In genomic region chr17:32483451-32484019, GRCh38 we compare ENCODE assay signal across 8 cellular contexts. TPM values are rescaled to one million over a fixed set of nuclear protein-coding genes. Genes with fewer than 3 reads are reported as not detected.
A peak's percentile ranks its signal among the peaks of the same experiment; 100 is the strongest.
DNase-seq lines count a peak whose midpoint lies in the region; ATAC-seq and TF ChIP-seq lines count a peak whose summit lies in the region.

No MANE protein-coding gene starts in this region.

- DNase-seq in CD4-positive, alpha-beta T cell, result peak in 4 of 10 experiments; percentile 22 to 48 (median 42)
- DNase-seq in H7 (peak; percentile 91), NCI-H460 (ENCODE audit: extremely low read depth, low read depth) (peak; percentile 62), foreskin keratinocyte (no peak)

- H3K36me3 Mint-ChIP-seq in CD4-positive, alpha-beta T cell (ENCODE audit: low read depth), result peaks cover 52% of the 10 kb centered on the region
- H3K36me3 Mint-ChIP-seq in activated T-helper 17 cell treated with anti-CD3 and anti-CD28 coated beads, Interleukin-2, amount 50 U/mL, for 72 hours (ENCODE audit: low read depth), result peaks cover 59% of the 10 kb centered on the region

- POLR2A ChIA-PET in CD4-positive, alpha-beta T cell (lab: Charles Lee), result interaction anchor here (1.0 to 1.9 kb wide), 8 partner anchors 12 to 393 kb away, joined by 3 to 13 read pairs (median 4); partner anchors contain the start of gene MYO1D

- intact Hi-C loops in CD4-positive, alpha-beta T cell (cut with DNase I, micrococcal nuclease), result loop anchor here (1.0 to 10.0 kb wide), 6 partner anchors 21 to 391 kb away; partner anchors contain the start of gene MYO1D (in 2 of the 2)

- no peaks in the 10 kb centered on the region for H3K27me3 Mint-ChIP-seq in CD4-positive, alpha-beta T cell
- no peaks in the 10 kb centered on the region for H3K27me3 Mint-ChIP-seq in activated T-helper 17 cell treated with anti-CD3 and anti-CD28 coated beads, Interleukin-2, amount 50 U/mL, for 72 hours

- CTCF ChIA-PET in CD4-positive, alpha-beta T cell (lab: Charles Lee), result interaction anchor here (0.8 to 5.0 kb wide), 12 partner anchors 8 to 393 kb away, joined by 3 to 28 read pairs (median 4); partner anchors contain the start of genes MYO1D and PSMD11

- TF ChIP-seq CTCF in CD4-positive, alpha-beta T cell (IDR thresholded peaks at IDR 0.05), result peak; percentile 83
- peak; percentile 84 for TF ChIP-seq CTCF in foreskin keratinocyte (conservative IDR thresholded peaks at IDR 0.05)
- TF ChIP-seq CTCF in neural cell (IDR thresholded peaks at IDR 0.05; ENCODE audit: poor library complexity, severe bottlenecking), result peak; percentile 98

- H3K36me3 ChIP-seq in H7 (replicated peaks; ENCODE audit: control insufficient read depth, insufficient read depth, low read length) (peaks cover 18% of the 10 kb centered on the region), neural cell (ENCODE audit: insufficient read depth, low read length) (peaks cover 16% of the 10 kb centered on the region)

- H3K4me2 ChIP-seq in neural cell (ENCODE audit: low read length), result no peak overlapping the region

- no peaks in the 10 kb centered on the region for H3K27me3 ChIP-seq in CD4-positive, alpha-beta T cell (ENCODE audit: control insufficient read depth, insufficient read depth, low read length)
- H3K27me3 ChIP-seq in H7 (ENCODE audit: control insufficient read depth, insufficient read depth, low read length) (no peaks in the 10 kb centered on the region), foreskin keratinocyte (no peaks in the 10 kb centered on the region), neural cell (ENCODE audit: insufficient read depth, low read depth, low read length) (no peaks in the 10 kb centered on the region)

- peaks cover 28% of the 10 kb centered on the region for H3K4me1 Mint-ChIP-seq in CD4-positive, alpha-beta T cell (ENCODE audit: low read depth)
- peaks cover 10% of the 10 kb centered on the region for H3K4me1 Mint-ChIP-seq in activated T-helper 17 cell treated with anti-CD3 and anti-CD28 coated beads, Interleukin-2, amount 50 U/mL, for 72 hours

- peak; percentile 99 for TF ChIP-seq RAD21 in neural cell (conservative IDR thresholded peaks at IDR 0.05)

- H3K79me2 ChIP-seq in neural cell (replicated peaks; ENCODE audit: insufficient read depth, low read length), result peaks cover 11% of the 10 kb centered on the region

- peak overlapping the region; percentile 7 for H2AFZ ChIP-seq in neural cell (ENCODE audit: low read depth, low read length)

- peak overlapping the region; percentile 76 for H3K27ac Mint-ChIP-seq in CD4-positive, alpha-beta T cell
- peak overlapping the region; percentile 21 for H3K27ac Mint-ChIP-seq in activated T-helper 17 cell treated with anti-CD3 and anti-CD28 coated beads, Interleukin-2, amount 50 U/mL, for 72 hours

- no peaks in the 10 kb centered on the region for H3K9me3 Mint-ChIP-seq in CD4-positive, alpha-beta T cell
- no peaks in the 10 kb centered on the region for H3K9me3 Mint-ChIP-seq in activated T-helper 17 cell treated with anti-CD3 and anti-CD28 coated beads, Interleukin-2, amount 50 U/mL, for 72 hours

- no peaks in the 10 kb centered on the region for H3K9me3 ChIP-seq in CD4-positive, alpha-beta T cell (ENCODE audit: control insufficient read depth, low read length)
- H3K9me3 ChIP-seq in neural cell (ENCODE audit: low read length), result no peaks in the 10 kb centered on the region

- H3F3A ChIP-seq in neural cell (ENCODE audit: insufficient read depth, low read length, poor library complexity, severe bottlenecking), result peaks cover 3% of the 10 kb centered on the region

- TF ChIP-seq EP300 in neural cell (conservative IDR thresholded peaks at IDR 0.05; ENCODE audit: poor library complexity, severe bottlenecking), result peak; percentile 61

- peak; percentile 35 for ATAC-seq in CD4-positive, alpha-beta T cell (ENCODE audit: poor library complexity)
- peak; percentile 36 for ATAC-seq in activated T-helper 17 cell treated with anti-CD3 and anti-CD28 coated beads, Interleukin-2, amount 50 U/mL, for 72 hours (replicated peaks)
- ATAC-seq in foreskin keratinocyte, result peak; percentile 45
- ATAC-seq in HG02610 (IDR thresholded peaks at IDR 0.05; ENCODE audit: unreplicated experiment), result no peak
- no peak for ATAC-seq in GM21737 (IDR thresholded peaks at IDR 0.05; ENCODE audit: unreplicated experiment)

- peak overlapping the region; percentile 80 for H3K4me3 Mint-ChIP-seq in CD4-positive, alpha-beta T cell
- no peak overlapping the region for H3K4me3 Mint-ChIP-seq in activated T-helper 17 cell treated with anti-CD3 and anti-CD28 coated beads, Interleukin-2, amount 50 U/mL, for 72 hours

- no peaks in the 10 kb centered on the region for H4K20me1 ChIP-seq in neural cell (ENCODE audit: insufficient read depth)

- H3K9me2 ChIP-seq in neural cell (ENCODE audit: insufficient read depth, low read length), result no peaks in the 10 kb centered on the region

- peaks cover 9% of the 10 kb centered on the region for H3K4me1 ChIP-seq in foreskin keratinocyte

- H3K9ac ChIP-seq in neural cell (ENCODE audit: low read length), result peak overlapping the region; percentile 63

- no peak overlapping the region for H3K4me3 ChIP-seq in H7 (ENCODE audit: insufficient read depth, low read depth, low read length)
- H3K4me3 ChIP-seq in neural cell (ENCODE audit: low read length), result peak overlapping the region; percentile 26

- peak overlapping the region; percentile 29 for H3K27ac ChIP-seq in CD4-positive, alpha-beta T cell (ENCODE audit: low read depth, low read length)
- H3K27ac ChIP-seq in foreskin keratinocyte, result no peak overlapping the region
- H3K27ac ChIP-seq in neural cell (ENCODE audit: low read length), result peak overlapping the region; percentile 89

TF ChIP-seq in neural cell, 6 proteins besides CTCF, POLR2A, EP300 and RAD21:
- TF ChIP-seq MXI1 (conservative IDR thresholded peaks at IDR 0.05; ENCODE audit: poor library complexity, severe bottlenecking), result peak; percentile 32
- peak; percentile 99 for TF ChIP-seq SMC3 (conservative IDR thresholded peaks at IDR 0.05; ENCODE audit: poor library complexity)
- TF ChIP-seq EZH2 (IDR thresholded peaks at IDR 0.05; ENCODE audit: borderline replicate concordance, insufficient read depth, low read length, poor library complexity, severe bottlenecking), result no peak
- TF ChIP-seq REST (IDR thresholded peaks at IDR 0.05; ENCODE audit: borderline replicate concordance), result peak; percentile 86
- TF ChIP-seq POLR2AphosphoS5 (IDR thresholded peaks at IDR 0.05), result peak; percentile 43
- TF ChIP-seq TAF1 (IDR thresholded peaks at IDR 0.05; ENCODE audit: low read depth), result no peak

RNA-seq across cellular contexts. Expression of gene CDK5R1, which starts 3.3 kb away (rescaled TPM):
- 10 to 100 TPM; 21.7 to 22.5 TPM for total RNA-seq in CD4-positive, alpha-beta T cell
- total RNA-seq in H7 (2014; rRNA removed; shearing (Covaris generic)), result 9.9 and 10.5 TPM in 2 replicates
- total RNA-seq in NCI-H460 (2014; rRNA removed; shearing (Covaris generic)), result 2.5 TPM in 2 replicates
- 2.9 and 5.3 TPM in 2 replicates for polyA plus RNA-seq in NCI-H460 (2014; cell fraction: nucleus; rRNA removed)
- 10 to 100 TPM in 1 of 2 donors, 1 to 10 TPM in 1; 3.6 to 13.0 TPM for total RNA-seq in activated T-helper 17 cell treated with anti-CD3 and anti-CD28 coated beads, Interleukin-2, amount 50 U/mL, for 72 hours
- 9.5 and 11.8 TPM in 2 replicates for total RNA-seq in foreskin keratinocyte
- polyA plus RNA-seq in foreskin keratinocyte (4.5 and 4.9 TPM in 2 replicates), neural cell (199 and 213 TPM in 2 replicates)
- polyA minus RNA-seq in neural cell, result 271 and 294 TPM in 2 replicates

RNA-seq across cellular contexts. Expression of gene PSMD11, which starts 39.2 kb away (rescaled TPM):
- 10 to 100 TPM; 67.6 to 68.7 TPM for total RNA-seq in CD4-positive, alpha-beta T cell
- total RNA-seq in H7 (2014; rRNA removed; shearing (Covaris generic)), result 101 and 121 TPM in 2 replicates
- 147 and 204 TPM in 2 replicates for total RNA-seq in NCI-H460 (2014; rRNA removed; shearing (Covaris generic))
- 74.1 and 78.2 TPM in 2 replicates for polyA plus RNA-seq in NCI-H460 (2014; cell fraction: nucleus; rRNA removed)
- total RNA-seq in activated T-helper 17 cell treated with anti-CD3 and anti-CD28 coated beads, Interleukin-2, amount 50 U/mL, for 72 hours, result 100 to 1,000 TPM; 108 to 161 TPM
- total RNA-seq in foreskin keratinocyte, result 100 and 119 TPM in 2 replicates
- polyA plus RNA-seq in foreskin keratinocyte, result 78.0 and 99.3 TPM in 2 replicates
- polyA plus RNA-seq in neural cell, result 43.9 and 54.1 TPM in 2 replicates
- polyA minus RNA-seq in neural cell, result 89.0 and 92.8 TPM in 2 replicates

Comparison
In these comparisons a context has a peak if more than half of its experiments do, and no peak if none do; other contexts are left out.
1. ATAC-seq: peak in CD4-positive, alpha-beta T cell (single experiment), activated T-helper 17 cell treated with anti-CD3 and anti-CD28 coated beads, Interleukin-2, amount 50 U/mL, for 72 hours (single experiment) and foreskin keratinocyte (single experiment); none in HG02610 (single experiment) and GM21737 (single experiment).
2. DNase-seq: peak in H7 (single experiment) and NCI-H460 (single experiment); none in foreskin keratinocyte (0 of 2).
3. Peak in every context shown above with its lines, with median percentiles within 50 percentile points of each other: CTCF ChIP-seq.